Comparison of ENCODE assay signal across 13 cellular contexts in the genomic region with DNA sequence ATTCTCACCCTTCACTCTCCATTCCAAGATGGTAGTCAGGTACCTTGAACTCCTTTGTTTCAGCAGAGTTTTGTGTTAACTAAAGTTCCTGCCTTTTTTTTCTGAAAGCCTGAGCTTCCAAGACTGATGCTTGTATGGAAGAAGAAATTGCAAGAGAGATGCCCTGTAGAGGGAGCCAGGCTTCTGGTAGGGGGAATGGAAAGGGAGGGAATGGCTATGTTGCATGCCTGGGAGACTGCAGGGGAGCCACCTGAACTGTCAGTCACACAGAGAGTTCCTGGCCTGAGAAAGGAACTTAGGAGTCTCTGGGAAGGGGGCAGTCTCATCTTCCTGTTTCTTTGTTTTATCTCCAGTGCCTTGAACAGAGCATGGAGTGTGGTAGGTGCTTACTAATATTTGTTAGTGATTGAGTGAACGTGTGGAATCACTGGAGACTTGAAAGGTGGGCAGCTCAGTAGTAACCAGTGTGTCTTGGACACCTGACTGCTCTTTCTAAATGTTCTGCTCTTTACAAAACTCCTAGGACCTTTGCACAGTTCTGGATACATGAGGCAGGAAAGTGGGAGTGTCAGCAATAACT.
DNase-seq lines count a peak whose midpoint lies in the region; ATAC-seq, FAIRE-seq and TF ChIP-seq lines count a peak whose summit lies in the region.
"Had no signal": no experiment of that assay in that cellular context is flagged by ENCODE, and none has a peak within 500 bp of the region (broad histone marks: within the 10 kb centered on the region; RNA-seq: fewer than 3 reads in every experiment).

No MANE protein-coding gene starts in this region.

- no peak for TF ChIP-seq POLR2A in testis (IDR thresholded peaks at IDR 0.05)

- peak; percentile 61 for TF ChIP-seq CTCF in foreskin keratinocyte (conservative IDR thresholded peaks at IDR 0.05)
- TF ChIP-seq CTCF in testis (IDR thresholded peaks at IDR 0.05), result peak in 2 of 3 experiments; percentile 3 to 11

- no peak for FAIRE-seq in RCC 7860 (lab: Jason Lieb, UNC)

- H3K27ac ChIP-seq in foreskin keratinocyte (no peak overlapping the region), testis (no peak overlapping the region)
- H3K27ac ChIP-seq: BLaER1 treated with 17β-estradiol and CSF1 and Interleukin-3, amounts not matched to agents 10 nM and 100 nM; uterus had no signal

- peak; percentile 2 to 20 for DNase-seq in NCI-H524 (lab: John Stamatoyannopoulos, UW)
- DNase-seq in NCI-H524 treated with DMSO at 0.1 percent for 48 hours (lab: John Stamatoyannopoulos, UW), result no peak
- DNase-seq in RCC 7860 (ENCODE audit: low spot score), result peak; percentile 13
- peak in 1 of 2 donors; percentile 47 for DNase-seq in foreskin keratinocyte
- DNase-seq in testis, result peak; percentile 23
- no peak for DNase-seq in stimulated activated CD4-positive, alpha-beta T cell treated with anti-CD3 and anti-CD28 coated beads, Interleukin-2, amount 100 ng/mL, for 48 hours
- DNase-seq in SKM-1 (lab: John Stamatoyannopoulos, UW; ENCODE audit: unreplicated experiment), result no peak
- DNase-seq: activated naive CD8-positive, alpha-beta T cell treated with anti-CD3 and anti-CD28 coated beads for 36 hours; stimulated activated CD4-positive, alpha-beta T cell treated with anti-CD3 and anti-CD28 coated beads, Interleukin-1b, Interleukin-23, amount 100 ng/mL, for 48 hours; T-helper 2 cell; uterus had no signal

- H3K9me3 ChIP-seq in testis, result no peaks in the 10 kb centered on the region
- H3K9me3 ChIP-seq: BLaER1 treated with 17β-estradiol and CSF1 and Interleukin-3, amounts not matched to agents 10 nM and 100 nM; uterus had no signal

- H3K4me1 ChIP-seq in foreskin keratinocyte (peaks cover 11% of the 10 kb centered on the region), testis (no peaks in the 10 kb centered on the region)
- H3K4me1 ChIP-seq: BLaER1 treated with 17β-estradiol and CSF1 and Interleukin-3, amounts not matched to agents 10 nM and 100 nM; uterus had no signal

- 0% methylated on average over 1 of the region's 1 CpG for WGBS in testis, 2 donors

- H3K4me3 ChIP-seq in testis, result no peak overlapping the region
- H3K4me3 ChIP-seq: BLaER1 treated with 17β-estradiol and CSF1 and Interleukin-3, amounts not matched to agents 10 nM and 100 nM; uterus had no signal

- H3K27me3 ChIP-seq in foreskin keratinocyte (no peaks in the 10 kb centered on the region), testis (no peaks in the 10 kb centered on the region)
- H3K27me3 ChIP-seq: BLaER1 treated with 17β-estradiol and CSF1 and Interleukin-3, amounts not matched to agents 10 nM and 100 nM; uterus had no signal

- intact Hi-C loops in testis (cut with DNase I; ENCODE audit: low total_unique reads), result no loop called here

- H3K36me3 ChIP-seq in testis (ENCODE audit: low read depth, missing control alignments), result no peaks in the 10 kb centered on the region
- H3K36me3 ChIP-seq: BLaER1 treated with 17β-estradiol and CSF1 and Interleukin-3, amounts not matched to agents 10 nM and 100 nM; uterus had no signal

- ATAC-seq in foreskin keratinocyte (peak; percentile 37), HG03025 (IDR thresholded peaks at IDR 0.05; ENCODE audit: low FRiP score, unreplicated experiment) (no peak)

Comparison
In these comparisons a context has a peak if more than half of its experiments do, and no peak if none do; other contexts are left out.
1. DNase-seq: peak in NCI-H524 (2 of 2), RCC 7860 (single experiment) and testis (single experiment); none in NCI-H524 treated with DMSO at 0.1 percent for 48 hours (single experiment), stimulated activated CD4-positive, alpha-beta T cell treated with anti-CD3 and anti-CD28 coated beads, Interleukin-2, amount 100 ng/mL, for 48 hours (0 of 2) and SKM-1 (single experiment).